1 cellular context compared by ENCODE assay signal in the genomic region with DNA sequence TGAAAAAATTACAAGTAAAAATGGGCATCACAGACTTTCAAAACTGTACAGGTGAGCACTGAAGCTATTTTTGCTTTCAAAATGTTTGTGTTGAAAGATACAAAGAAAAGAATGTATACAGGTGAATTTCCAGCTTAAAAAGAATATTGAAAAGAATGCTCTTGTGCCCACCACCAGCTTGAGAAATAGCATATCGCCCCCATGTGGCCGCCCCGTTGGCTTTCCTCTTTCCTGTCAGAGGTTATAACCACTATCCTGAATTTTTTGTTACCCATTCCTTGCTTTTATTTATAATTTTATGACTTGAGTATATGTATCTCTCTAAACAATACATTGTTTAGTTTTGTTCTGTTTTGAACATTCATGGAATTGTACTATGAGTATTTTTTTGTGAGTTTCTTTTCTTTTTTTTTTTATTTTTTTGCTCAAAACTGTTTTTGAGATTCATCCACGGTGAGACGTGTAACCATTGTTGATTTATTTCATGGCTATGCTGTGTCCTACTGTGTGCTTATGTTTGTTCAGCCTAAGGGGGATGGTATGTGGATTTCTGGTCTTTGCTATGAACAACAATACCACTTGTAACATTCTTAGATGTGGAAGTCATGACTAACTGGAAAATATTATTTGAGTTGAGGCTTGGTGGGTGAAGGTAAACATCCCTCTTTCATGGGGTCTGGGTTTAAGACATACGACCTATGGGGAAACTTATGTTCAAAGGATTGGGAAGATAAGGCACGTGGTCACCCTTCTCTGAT.
TF ChIP-seq lines count a peak whose summit lies in the region.

No MANE protein-coding gene starts in this region.

TF ChIP-seq in GM12878, 131 proteins besides CTCF, POLR2A, EP300 and RAD21 (continued from another document):
- TF ChIP-seq, protein P1, sequence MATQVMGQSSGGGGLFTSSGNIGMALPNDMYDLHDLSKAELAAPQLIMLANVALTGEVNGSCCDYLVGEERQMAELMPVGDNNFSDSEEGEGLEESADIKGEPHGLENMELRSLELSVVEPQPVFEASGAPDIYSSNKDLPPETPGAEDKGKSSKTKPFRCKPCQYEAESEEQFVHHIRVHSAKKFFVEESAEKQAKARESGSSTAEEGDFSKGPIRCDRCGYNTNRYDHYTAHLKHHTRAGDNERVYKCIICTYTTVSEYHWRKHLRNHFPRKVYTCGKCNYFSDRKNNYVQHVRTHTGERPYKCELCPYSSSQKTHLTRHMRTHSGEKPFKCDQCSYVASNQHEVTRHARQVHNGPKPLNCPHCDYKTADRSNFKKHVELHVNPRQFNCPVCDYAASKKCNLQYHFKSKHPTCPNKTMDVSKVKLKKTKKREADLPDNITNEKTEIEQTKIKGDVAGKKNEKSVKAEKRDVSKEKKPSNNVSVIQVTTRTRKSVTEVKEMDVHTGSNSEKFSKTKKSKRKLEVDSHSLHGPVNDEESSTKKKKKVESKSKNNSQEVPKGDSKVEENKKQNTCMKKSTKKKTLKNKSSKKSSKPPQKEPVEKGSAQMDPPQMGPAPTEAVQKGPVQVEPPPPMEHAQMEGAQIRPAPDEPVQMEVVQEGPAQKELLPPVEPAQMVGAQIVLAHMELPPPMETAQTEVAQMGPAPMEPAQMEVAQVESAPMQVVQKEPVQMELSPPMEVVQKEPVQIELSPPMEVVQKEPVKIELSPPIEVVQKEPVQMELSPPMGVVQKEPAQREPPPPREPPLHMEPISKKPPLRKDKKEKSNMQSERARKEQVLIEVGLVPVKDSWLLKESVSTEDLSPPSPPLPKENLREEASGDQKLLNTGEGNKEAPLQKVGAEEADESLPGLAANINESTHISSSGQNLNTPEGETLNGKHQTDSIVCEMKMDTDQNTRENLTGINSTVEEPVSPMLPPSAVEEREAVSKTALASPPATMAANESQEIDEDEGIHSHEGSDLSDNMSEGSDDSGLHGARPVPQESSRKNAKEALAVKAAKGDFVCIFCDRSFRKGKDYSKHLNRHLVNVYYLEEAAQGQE (IDR thresholded peaks at IDR 0.05; ENCODE audit: low read depth, low read length): no peak
- TF ChIP-seq EZH2 (IDR thresholded peaks at IDR 0.05; ENCODE audit: borderline replicate concordance, control insufficient read depth, low read depth, low read length): no peak
- TF ChIP-seq GATAD2B (conservative IDR thresholded peaks at IDR 0.05; ENCODE audit: low read depth): no peak
- TF ChIP-seq, protein P2, sequence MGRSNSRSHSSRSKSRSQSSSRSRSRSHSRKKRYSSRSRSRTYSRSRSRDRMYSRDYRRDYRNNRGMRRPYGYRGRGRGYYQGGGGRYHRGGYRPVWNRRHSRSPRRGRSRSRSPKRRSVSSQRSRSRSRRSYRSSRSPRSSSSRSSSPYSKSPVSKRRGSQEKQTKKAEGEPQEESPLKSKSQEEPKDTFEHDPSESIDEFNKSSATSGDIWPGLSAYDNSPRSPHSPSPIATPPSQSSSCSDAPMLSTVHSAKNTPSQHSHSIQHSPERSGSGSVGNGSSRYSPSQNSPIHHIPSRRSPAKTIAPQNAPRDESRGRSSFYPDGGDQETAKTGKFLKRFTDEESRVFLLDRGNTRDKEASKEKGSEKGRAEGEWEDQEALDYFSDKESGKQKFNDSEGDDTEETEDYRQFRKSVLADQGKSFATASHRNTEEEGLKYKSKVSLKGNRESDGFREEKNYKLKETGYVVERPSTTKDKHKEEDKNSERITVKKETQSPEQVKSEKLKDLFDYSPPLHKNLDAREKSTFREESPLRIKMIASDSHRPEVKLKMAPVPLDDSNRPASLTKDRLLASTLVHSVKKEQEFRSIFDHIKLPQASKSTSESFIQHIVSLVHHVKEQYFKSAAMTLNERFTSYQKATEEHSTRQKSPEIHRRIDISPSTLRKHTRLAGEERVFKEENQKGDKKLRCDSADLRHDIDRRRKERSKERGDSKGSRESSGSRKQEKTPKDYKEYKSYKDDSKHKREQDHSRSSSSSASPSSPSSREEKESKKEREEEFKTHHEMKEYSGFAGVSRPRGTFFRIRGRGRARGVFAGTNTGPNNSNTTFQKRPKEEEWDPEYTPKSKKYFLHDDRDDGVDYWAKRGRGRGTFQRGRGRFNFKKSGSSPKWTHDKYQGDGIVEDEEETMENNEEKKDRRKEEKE (IDR thresholded peaks at IDR 0.05): no peak
- TF ChIP-seq ZSCAN29 (IDR thresholded peaks at IDR 0.05): no peak
- no peak for TF ChIP-seq CBFB (IDR thresholded peaks at IDR 0.05; ENCODE audit: low read depth)
- no peak for TF ChIP-seq TARDBP (IDR thresholded peaks at IDR 0.05; ENCODE audit: borderline replicate concordance)
- no peak for TF ChIP-seq CHD4 (IDR thresholded peaks at IDR 0.05)
- no peak for TF ChIP-seq ZNF274 (IDR thresholded peaks at IDR 0.05; ENCODE audit: insufficient read depth, insufficient read length)
- no peak for TF ChIP-seq BRCA1 (IDR thresholded peaks at IDR 0.05; ENCODE audit: low read depth, low read length)
- TF ChIP-seq DPF2 (IDR thresholded peaks at IDR 0.05): no peak
- TF ChIP-seq STAT1 (conservative IDR thresholded peaks at IDR 0.05): no peak
- TF ChIP-seq, protein P3, sequence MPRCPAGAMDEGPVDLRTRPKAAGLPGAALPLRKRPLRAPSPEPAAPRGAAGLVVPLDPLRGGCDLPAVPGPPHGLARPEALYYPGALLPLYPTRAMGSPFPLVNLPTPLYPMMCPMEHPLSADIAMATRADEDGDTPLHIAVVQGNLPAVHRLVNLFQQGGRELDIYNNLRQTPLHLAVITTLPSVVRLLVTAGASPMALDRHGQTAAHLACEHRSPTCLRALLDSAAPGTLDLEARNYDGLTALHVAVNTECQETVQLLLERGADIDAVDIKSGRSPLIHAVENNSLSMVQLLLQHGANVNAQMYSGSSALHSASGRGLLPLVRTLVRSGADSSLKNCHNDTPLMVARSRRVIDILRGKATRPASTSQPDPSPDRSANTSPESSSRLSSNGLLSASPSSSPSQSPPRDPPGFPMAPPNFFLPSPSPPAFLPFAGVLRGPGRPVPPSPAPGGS (IDR thresholded peaks at IDR 0.05; ENCODE audit: borderline replicate concordance, insufficient read depth, low read depth, low read length, poor library complexity, severe bottlenecking): no peak
- no peak for TF ChIP-seq ZNF217 (IDR thresholded peaks at IDR 0.05)
- TF ChIP-seq SMAD1 (IDR thresholded peaks at IDR 0.05; ENCODE audit: low read depth, partially characterized antibody): no peak
TF ChIP-seq in GM12878: peak in this region for 0.
